10 cellular contexts compared by ENCODE assay signal in the genomic region with DNA sequence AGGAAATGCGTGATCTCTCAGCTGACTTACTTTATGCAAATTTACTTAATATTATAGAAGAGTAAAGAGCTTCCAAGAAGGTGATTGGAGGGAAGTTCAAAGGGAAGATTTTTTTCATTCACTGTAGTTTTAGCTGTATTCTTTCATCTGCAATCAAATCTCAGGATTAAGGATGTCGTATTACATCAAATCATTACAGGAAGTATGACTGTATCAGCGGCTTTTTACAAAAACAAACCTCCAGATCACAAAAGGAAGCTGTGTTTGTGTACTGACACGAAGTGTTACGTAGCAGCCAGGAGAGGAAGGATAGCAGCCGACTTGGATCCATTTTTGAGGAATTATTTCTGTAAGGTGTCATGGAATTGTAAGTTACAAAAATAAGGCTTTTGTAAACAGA. TPM values are rescaled to one million over a fixed set of nuclear protein-coding genes. Genes with fewer than 3 reads are reported as not detected.
A peak's percentile ranks its signal among the peaks of the same experiment; 100 is the strongest.
DNase-seq lines count a peak whose midpoint lies in the region; ATAC-seq, FAIRE-seq and TF ChIP-seq lines count a peak whose summit lies in the region.
"Had no signal": no experiment of that assay in that cellular context is flagged by ENCODE, and none has a peak within 500 bp of the region (broad histone marks: within the 10 kb centered on the region; RNA-seq: fewer than 3 reads in every experiment).

No MANE protein-coding gene starts in this region.

- no peak for ATAC-seq in GM21717 (IDR thresholded peaks at IDR 0.05; ENCODE audit: unreplicated experiment)

- H3K4me3 ChIP-seq in skeletal muscle cell (ENCODE audit: low read depth, low read length): no peak overlapping the region

- no peak for FAIRE-seq in H54 (lab: Jason Lieb, UNC)
- no peak for FAIRE-seq in GM12891 (lab: Jason Lieb, UNC)
- FAIRE-seq: islet of Langerhans had no signal

- TF ChIP-seq POLR2A in H54 (IDR thresholded peaks at IDR 0.05; ENCODE audit: low read depth, low read length) (no peak), GM12891 (IDR thresholded peaks at IDR 0.05; ENCODE audit: low read depth, low read length) (no peak)

- peak; percentile 26 for DNase-seq in H54 (ENCODE audit: insufficient read length, low spot score)
- peak; percentile 87 for DNase-seq in RPMI7951 (ENCODE audit: low read depth)
- peak; percentile 67 for DNase-seq in fibroblast of gingiva (ENCODE audit: low read depth)
- DNase-seq in skeletal muscle cell (ENCODE audit: low read depth): peak; percentile 78
- DNase-seq in GM12891 (ENCODE audit: insufficient read length, low spot score): no peak
- DNase-seq in iPS-NIHi11 (ENCODE audit: low spot score): no peak
- DNase-seq: MM.1S, posterior cingulate gyrus had no signal

TF ChIP-seq in GM12891, 5 proteins besides CTCF, POLR2A, EP300 and RAD21:
- no peak for TF ChIP-seq PAX5 (IDR thresholded peaks at IDR 0.05; ENCODE audit: insufficient read depth, low read length, severe bottlenecking)
- no peak for TF ChIP-seq TAF1 (IDR thresholded peaks at IDR 0.05; ENCODE audit: low read depth, low read length)
- no peak for TF ChIP-seq POU2F2 (IDR thresholded peaks at IDR 0.05; ENCODE audit: low read depth, low read length)
- no peak for TF ChIP-seq POLR2AphosphoS5 (IDR thresholded peaks at IDR 0.05; ENCODE audit: low read depth, low read length)
- TF ChIP-seq SPI1 (IDR thresholded peaks at IDR 0.05; ENCODE audit: low read depth, low read length): no peak

RNA-seq across cellular contexts. Expression of a gene that starts 49.6 kb away (rescaled TPM):
- 13.2 and 18.9 TPM in 2 replicates for total RNA-seq in RPMI7951 (2014; rRNA removed; shearing (Covaris generic))
- polyA plus RNA-seq in GM12891 (2012; ENCODE audit: low read depth, missing spikeins): 0.12 TPM

Comparison
In these comparisons a context has a peak if more than half of its experiments do, and no peak if none do; other contexts are left out.
1. DNase-seq: peak in H54 (single experiment), RPMI7951 (single experiment), fibroblast of gingiva (single experiment) and skeletal muscle cell (single experiment); none in GM12891 (single experiment) and iPS-NIHi11 (single experiment).